Comparison of ENCODE assay signal across 1 cellular context in the genomic region with DNA sequence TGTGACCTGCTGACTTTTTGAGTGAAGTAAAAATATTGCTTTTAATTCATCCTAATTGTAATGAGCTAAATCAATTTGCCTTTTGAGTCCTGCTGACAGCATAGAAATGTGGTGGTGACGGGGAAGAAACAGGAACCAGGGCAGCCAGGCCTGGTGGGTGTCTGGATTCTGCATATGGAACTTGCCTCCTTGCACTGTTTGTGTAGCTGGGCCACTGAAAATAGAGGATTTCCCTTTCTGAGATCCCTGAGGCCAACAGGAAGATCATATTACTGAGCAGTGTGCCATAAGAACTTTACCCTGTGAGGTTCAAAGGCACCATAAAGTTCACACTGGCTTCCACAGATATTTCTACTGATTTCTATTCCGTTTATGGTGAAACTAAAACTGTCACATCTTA.
TF ChIP-seq lines count a peak whose summit lies in the region.

No MANE protein-coding gene starts in this region.

TF ChIP-seq in GM23338, 12 proteins besides CTCF, POLR2A, EP300 and RAD21 (continued from another document):
- TF ChIP-seq, protein P1, sequence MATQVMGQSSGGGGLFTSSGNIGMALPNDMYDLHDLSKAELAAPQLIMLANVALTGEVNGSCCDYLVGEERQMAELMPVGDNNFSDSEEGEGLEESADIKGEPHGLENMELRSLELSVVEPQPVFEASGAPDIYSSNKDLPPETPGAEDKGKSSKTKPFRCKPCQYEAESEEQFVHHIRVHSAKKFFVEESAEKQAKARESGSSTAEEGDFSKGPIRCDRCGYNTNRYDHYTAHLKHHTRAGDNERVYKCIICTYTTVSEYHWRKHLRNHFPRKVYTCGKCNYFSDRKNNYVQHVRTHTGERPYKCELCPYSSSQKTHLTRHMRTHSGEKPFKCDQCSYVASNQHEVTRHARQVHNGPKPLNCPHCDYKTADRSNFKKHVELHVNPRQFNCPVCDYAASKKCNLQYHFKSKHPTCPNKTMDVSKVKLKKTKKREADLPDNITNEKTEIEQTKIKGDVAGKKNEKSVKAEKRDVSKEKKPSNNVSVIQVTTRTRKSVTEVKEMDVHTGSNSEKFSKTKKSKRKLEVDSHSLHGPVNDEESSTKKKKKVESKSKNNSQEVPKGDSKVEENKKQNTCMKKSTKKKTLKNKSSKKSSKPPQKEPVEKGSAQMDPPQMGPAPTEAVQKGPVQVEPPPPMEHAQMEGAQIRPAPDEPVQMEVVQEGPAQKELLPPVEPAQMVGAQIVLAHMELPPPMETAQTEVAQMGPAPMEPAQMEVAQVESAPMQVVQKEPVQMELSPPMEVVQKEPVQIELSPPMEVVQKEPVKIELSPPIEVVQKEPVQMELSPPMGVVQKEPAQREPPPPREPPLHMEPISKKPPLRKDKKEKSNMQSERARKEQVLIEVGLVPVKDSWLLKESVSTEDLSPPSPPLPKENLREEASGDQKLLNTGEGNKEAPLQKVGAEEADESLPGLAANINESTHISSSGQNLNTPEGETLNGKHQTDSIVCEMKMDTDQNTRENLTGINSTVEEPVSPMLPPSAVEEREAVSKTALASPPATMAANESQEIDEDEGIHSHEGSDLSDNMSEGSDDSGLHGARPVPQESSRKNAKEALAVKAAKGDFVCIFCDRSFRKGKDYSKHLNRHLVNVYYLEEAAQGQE (IDR thresholded peaks at IDR 0.05; ENCODE audit: unreplicated experiment) = no peak
- TF ChIP-seq ZNF114 (CRISPR knock-in tag; IDR thresholded peaks at IDR 0.05) = no peak
- TF ChIP-seq JUNB (IDR thresholded peaks at IDR 0.05; ENCODE audit: unreplicated experiment) = no peak
- TF ChIP-seq STAT1 (IDR thresholded peaks at IDR 0.05; ENCODE audit: unreplicated experiment) = no peak
- no peak for TF ChIP-seq NANOG (IDR thresholded peaks at IDR 0.05; ENCODE audit: borderline replicate concordance)
- no peak for TF ChIP-seq ZNF331 (CRISPR knock-in tag; IDR thresholded peaks at IDR 0.05; ENCODE audit: low read depth)
- TF ChIP-seq POLR2AphosphoS5 (IDR thresholded peaks at IDR 0.05; ENCODE audit: low read depth) = no peak
TF ChIP-seq in GM23338: peak in this region for 0.
